ENCODE assay signal across 3 cellular contexts in the genomic region with DNA sequence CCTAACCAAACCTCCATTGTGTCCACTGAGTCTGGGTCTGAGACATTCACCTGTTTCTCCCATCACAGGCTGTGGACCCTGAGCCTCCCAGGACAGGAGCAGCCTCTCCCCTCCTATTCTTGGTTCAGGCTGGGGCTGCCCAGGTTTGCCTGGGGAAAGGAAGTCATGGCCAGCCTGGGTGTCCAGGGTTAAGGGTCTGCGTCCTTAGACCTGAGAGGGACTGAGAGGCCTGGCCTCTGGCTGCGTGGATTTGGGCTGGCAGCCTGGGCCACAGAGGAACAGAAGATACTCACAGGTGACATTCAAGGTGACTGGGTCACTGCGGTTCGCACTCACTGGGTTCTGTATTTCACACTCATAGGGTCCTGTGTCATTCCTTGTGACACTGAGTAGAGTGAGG. TPM values are rescaled to one million over a fixed set of nuclear protein-coding genes. Genes with fewer than 3 reads are reported as not detected.
"Had no signal": no experiment of that assay in that cellular context is flagged by ENCODE, and none has a peak within 500 bp of the region (broad histone marks: within the 10 kb centered on the region; RNA-seq: fewer than 3 reads in every experiment).

No MANE protein-coding gene starts in this region.

RNA-seq across cellular contexts. Expression of a gene that starts 6.7 kb away (rescaled TPM):
- total RNA-seq: neural crest cell, occipital lobe, osteoblast had no signal
